Comparison of ENCODE assay signal across 18 cellular contexts in the genomic region with DNA sequence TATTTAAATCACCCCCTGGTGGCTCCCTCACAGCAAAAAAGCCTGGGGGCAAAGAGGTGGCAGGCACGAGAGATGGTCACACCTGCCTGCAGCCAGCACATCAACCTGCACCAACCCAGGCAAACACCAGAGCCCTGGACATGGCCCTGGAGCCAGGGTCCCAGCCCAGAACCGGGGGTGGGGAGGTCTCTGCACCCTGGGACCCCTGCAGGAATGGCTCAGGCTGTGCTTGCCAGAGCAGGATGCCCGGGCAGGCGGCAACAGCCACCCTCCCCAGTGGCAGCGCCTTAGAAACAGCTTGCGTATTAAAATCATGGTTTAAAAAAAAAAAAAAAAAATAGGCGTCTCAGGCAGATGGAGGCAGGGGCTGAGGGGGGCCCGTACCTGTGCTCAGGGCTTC. TPM values are rescaled to one million over a fixed set of nuclear protein-coding genes. Genes with fewer than 3 reads are reported as not detected.
"Had no signal": no experiment of that assay in that cellular context is flagged by ENCODE, and none has a peak within 500 bp of the region (broad histone marks: within the 10 kb centered on the region; RNA-seq: fewer than 3 reads in every experiment).

No MANE protein-coding gene starts in this region.

- H3K4me3 ChIP-seq: cardiac muscle cell, left lung, mucosa of descending colon, prostate gland, skin epidermis, suprapubic skin had no signal

- H3K27ac ChIP-seq: cardiac muscle cell, prostate gland, suprapubic skin had no signal

- H3K27me3 Mint-ChIP-seq: activated CD4-positive, alpha-beta T cell treated with anti-CD3 and anti-CD28 coated beads for 36 hours; activated naive CD8-positive, alpha-beta T cell; stimulated activated naive CD8-positive, alpha-beta T cell treated with anti-CD3 and anti-CD28 coated beads, Interleukin-15, Interleukin-2, amounts not matched to agents 100 ng/mL and 50 ng/mL, for 24 hours had no signal

- DNase-seq: activated CD4-positive, alpha-beta T cell treated with anti-CD3 and anti-CD28 coated beads for 36 hours; activated CD4-positive, alpha-beta T cell treated with anti-CD3 and anti-CD28 coated beads, Interleukin-2, amount 50 U/mL, for 48 hours; foreskin melanocyte; mesenchymal stem cell; mucosa of descending colon; naive B cell; trophoblast cell had no signal

- H3K4me3 Mint-ChIP-seq: activated CD4-positive, alpha-beta T cell treated with anti-CD3 and anti-CD28 coated beads for 36 hours; activated naive CD8-positive, alpha-beta T cell; naive B cell; neural crest cell; stimulated activated naive CD8-positive, alpha-beta T cell treated with anti-CD3 and anti-CD28 coated beads, Interleukin-15, Interleukin-2, amounts not matched to agents 100 ng/mL and 50 ng/mL, for 24 hours had no signal

- H3K9me3 Mint-ChIP-seq: naive B cell; neural crest cell; stimulated activated naive CD8-positive, alpha-beta T cell treated with anti-CD3 and anti-CD28 coated beads, Interleukin-15, Interleukin-2, amounts not matched to agents 100 ng/mL and 50 ng/mL, for 24 hours had no signal

- H3K27ac Mint-ChIP-seq: activated CD4-positive, alpha-beta T cell treated with anti-CD3 and anti-CD28 coated beads for 36 hours; activated naive CD8-positive, alpha-beta T cell; stimulated activated naive CD8-positive, alpha-beta T cell treated with anti-CD3 and anti-CD28 coated beads, Interleukin-15, Interleukin-2, amounts not matched to agents 100 ng/mL and 50 ng/mL, for 24 hours had no signal

- H3K9me3 ChIP-seq: left lung, mucosa of descending colon, prostate gland, suprapubic skin had no signal

- H3K4me1 ChIP-seq: prostate gland had no signal

- H3K4me1 Mint-ChIP-seq: activated CD4-positive, alpha-beta T cell treated with anti-CD3 and anti-CD28 coated beads for 36 hours had no signal

- H3K27me3 ChIP-seq: cardiac muscle cell, left lung, suprapubic skin had no signal

- H3K36me3 Mint-ChIP-seq: activated naive CD8-positive, alpha-beta T cell had no signal

- ATAC-seq: activated CD4-positive, alpha-beta T cell treated with anti-CD3 and anti-CD28 coated beads for 36 hours; left lung; mucosa of descending colon; right cardiac atrium had no signal

RNA-seq across cellular contexts. Expression of gene GGT6, which starts 21.4 kb away (rescaled TPM):
- total RNA-seq: activated CD4-positive, alpha-beta T cell treated with anti-CD3 and anti-CD28 coated beads for 36 hours; cardiac muscle cell; neural crest cell; osteocyte; right cardiac atrium; T-helper 2 cell treated with Interferon-gamma antibody and Interleukin-4, amounts not matched to agents 100 ng/mL and 5 ng/mL, for 36 hours had no signal
- polyA plus RNA-seq: cardiac muscle cell, right cardiac atrium had no signal

RNA-seq across cellular contexts. Expression of gene SPNS2, which starts 40.3 kb away (rescaled TPM):
- total RNA-seq: osteocyte had no signal

RNA-seq across cellular contexts. Expression of gene SMTNL2, which starts 45.3 kb away (rescaled TPM):
- total RNA-seq: activated CD4-positive, alpha-beta T cell treated with anti-CD3 and anti-CD28 coated beads for 36 hours; T-helper 2 cell treated with Interferon-gamma antibody and Interleukin-4, amounts not matched to agents 100 ng/mL and 5 ng/mL, for 36 hours had no signal
